Comparison of ENCODE assay signal across 1 cellular context in genomic region chr12:93441617-93442410, GRCh38.
A peak's percentile ranks its signal among the peaks of the same experiment; 100 is the strongest.
TF ChIP-seq lines count a peak whose summit lies in the region.

Gene UBE2N, minus strand, starts transcription at chr12:93441947. Its CDS starts 63 bp downstream, at chr12:93441884.

TF ChIP-seq in HEK293, 187 proteins besides CTCF, POLR2A, EP300 and RAD21 (continued from another document):
- TF ChIP-seq ZBTB11 (tag by site-specific recombination; conservative IDR thresholded peaks at IDR 0.05; ENCODE audit: low read depth) (peak; percentile 94), KLF7 (tag by site-specific recombination; IDR thresholded peaks at IDR 0.05; ENCODE audit: borderline replicate concordance) (peak; percentile 56; the same call in 1 of the 2 replicates), PRDM1 (tag by site-specific recombination; IDR thresholded peaks at IDR 0.05) (no peak), ZNF514 (tag by site-specific recombination; IDR thresholded peaks at IDR 0.05) (no peak), SALL2 (tag by site-specific recombination; IDR thresholded peaks at IDR 0.05; ENCODE audit: borderline replicate concordance) (no peak), ZNF184 (tag by site-specific recombination; IDR thresholded peaks at IDR 0.05) (no peak), ZNF624 (tag by site-specific recombination; IDR thresholded peaks at IDR 0.05) (no peak), ZNF488 (tag by site-specific recombination; IDR thresholded peaks at IDR 0.05) (no peak), ZNF112 (tag by site-specific recombination; IDR thresholded peaks at IDR 0.05) (no peak), ZNF645 (tag by site-specific recombination; IDR thresholded peaks at IDR 0.05) (no peak), AEBP2 (tag by site-specific recombination; IDR thresholded peaks at IDR 0.05; ENCODE audit: borderline replicate concordance) (no peak), ZNF544 (tag by site-specific recombination; IDR thresholded peaks at IDR 0.05) (no peak), ZNF335 (tag by site-specific recombination; conservative IDR thresholded peaks at IDR 0.05) (peak; percentile 92), ZNF155 (tag by site-specific recombination; IDR thresholded peaks at IDR 0.05) (no peak), KLF17 (tag by site-specific recombination; IDR thresholded peaks at IDR 0.05) (peak; percentile 52), ZNF510 (tag by site-specific recombination; IDR thresholded peaks at IDR 0.05; ENCODE audit: insufficient replicate concordance) (no peak), ZNF785 (tag by site-specific recombination; IDR thresholded peaks at IDR 0.05) (peak; percentile 95), ZNF16 (tag by site-specific recombination; IDR thresholded peaks at IDR 0.05; ENCODE audit: low read depth) (no peak), ZNF791 (tag by site-specific recombination; IDR thresholded peaks at IDR 0.05) (no peak), ZBTB7A (tag by site-specific recombination; IDR thresholded peaks at IDR 0.05; ENCODE audit: low read depth) (no peak), KLF16 (tag by site-specific recombination; IDR thresholded peaks at IDR 0.05) (0 out of 2 replicates have a peak, but pooled peaks have one; percentile 39), ZNF837 (tag by site-specific recombination; IDR thresholded peaks at IDR 0.05) (no peak), BCL11A (tag by site-specific recombination; IDR thresholded peaks at IDR 0.05; ENCODE audit: low read depth) (no peak), ZNF24 (tag by site-specific recombination; IDR thresholded peaks at IDR 0.05) (peak; percentile 100), ZNF704 (tag by site-specific recombination; IDR thresholded peaks at IDR 0.05) (no peak), ZNF26 (tag by site-specific recombination; IDR thresholded peaks at IDR 0.05) (no peak), ZNF239 (tag by site-specific recombination; IDR thresholded peaks at IDR 0.05) (no peak), ZNF174 (tag by site-specific recombination; IDR thresholded peaks at IDR 0.05) (no peak), ZNF580 (tag by site-specific recombination; IDR thresholded peaks at IDR 0.05) (no peak), ZNF366 (tag by site-specific recombination; conservative IDR thresholded peaks at IDR 0.05) (peak; percentile 82), ZNF677 (tag by site-specific recombination; IDR thresholded peaks at IDR 0.05) (no peak), ZEB2 (tag by site-specific recombination; IDR thresholded peaks at IDR 0.05) (peak; percentile 82), ZNF274 (IDR thresholded peaks at IDR 0.05; ENCODE audit: low read length) (no peak), ZNF274 (tag by site-specific recombination; IDR thresholded peaks at IDR 0.05; ENCODE audit: borderline replicate concordance) (no peak), REST (tag by site-specific recombination; IDR thresholded peaks at IDR 0.05) (no peak), PRDM6 (tag by site-specific recombination; IDR thresholded peaks at IDR 0.05) (no peak)
